In the genomic region with DNA sequence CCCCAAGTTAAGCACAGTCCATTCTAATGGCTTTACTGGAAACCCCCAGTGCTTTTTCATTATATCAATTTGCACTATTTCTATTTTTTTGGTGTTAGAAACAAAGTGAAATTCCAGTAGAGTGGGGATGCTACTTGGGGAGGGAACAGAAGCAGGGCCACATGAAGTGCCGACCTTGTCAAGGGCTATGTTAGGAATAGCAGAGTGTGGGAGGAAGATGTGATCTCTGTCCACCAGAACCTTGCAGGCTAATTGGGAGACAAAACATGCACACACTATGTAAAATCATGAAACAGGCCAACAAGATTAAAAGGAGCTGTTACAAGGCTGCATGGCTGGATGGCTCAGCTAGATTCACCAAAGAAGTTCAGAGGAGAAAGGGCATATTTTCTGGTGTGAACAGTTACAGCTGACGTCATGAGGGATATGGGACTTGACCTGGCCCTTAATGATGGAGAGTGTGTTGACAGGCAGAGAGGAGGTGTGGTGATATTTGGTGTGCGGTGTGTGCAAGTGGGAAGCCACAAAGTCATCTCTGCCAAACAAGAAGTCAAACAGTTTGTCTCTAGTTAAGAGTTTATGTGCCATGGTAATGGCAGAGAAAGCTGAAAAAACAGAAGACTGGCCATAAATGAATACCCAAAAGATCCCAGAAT, we compare ENCODE assay signal across 17 cellular contexts.
DNase-seq lines count a peak whose midpoint lies in the region; ATAC-seq, FAIRE-seq and TF ChIP-seq lines count a peak whose summit lies in the region.
"Had no signal": no experiment of that assay in that cellular context is flagged by ENCODE, and none has a peak within 500 bp of the region (broad histone marks: within the 10 kb centered on the region; RNA-seq: fewer than 3 reads in every experiment).

No MANE protein-coding gene starts in this region.

- H3K27ac Mint-ChIP-seq in nephron progenitor cell: peak overlapping the region; percentile 24
- H3K27ac Mint-ChIP-seq: CD4-positive, alpha-beta memory T cell had no signal

- TF ChIP-seq CTCF in HepG2 (CRISPR knock-in tag; IDR thresholded peaks at IDR 0.05) (no peak), right lobe of liver (IDR thresholded peaks at IDR 0.05) (no peak), fibroblast of mammary gland (conservative IDR thresholded peaks at IDR 0.05; ENCODE audit: control insufficient read depth, insufficient read depth, low read depth, low read length) (no peak), nephron progenitor cell (IDR thresholded peaks at IDR 0.05) (no peak)

- intact Hi-C loops in HepG2 (cut with micrococcal nuclease; ENCODE audit: unreplicated experiment) (no loop called here), right lobe of liver (cut with DNase I) (no loop called here)

- no peak overlapping the region for H3K9ac ChIP-seq in HepG2 (ENCODE audit: insufficient read depth, low read depth, low read length)

- in situ Hi-C loops in HepG2 (cut with HindIII; ENCODE audit: extremely low pct_ligation_motif_present, low pct_unique_long_range_greater_than_20kb): no loop called here

- H3K4me3 ChIP-seq in HepG2 (replicated peaks in 1 of 3; ENCODE audit: insufficient read depth in 1 of 3, low read depth in 2 of 3, low read length in 3 of 3): no peak overlapping the region
- H3K4me3 ChIP-seq in right lobe of liver: no peak overlapping the region
- no peak overlapping the region for H3K4me3 ChIP-seq in fibroblast of mammary gland (ENCODE audit: control insufficient read depth, low read depth, low read length)
- H3K4me3 ChIP-seq: GM12878 had no signal

- H3K27ac ChIP-seq in HepG2 (ENCODE audit: extremely low read length, insufficient read depth, low read length): no peak overlapping the region
- no peak overlapping the region for H3K27ac ChIP-seq in right lobe of liver
- H3K27ac ChIP-seq in substantia nigra (ENCODE audit: low read depth, low read length, poor library complexity, severe bottlenecking): no peak overlapping the region
- H3K27ac ChIP-seq: C4-2B had no signal

- H3K9me3 Mint-ChIP-seq in nephron progenitor cell: no peaks in the 10 kb centered on the region
- H3K9me3 Mint-ChIP-seq: H9 had no signal

- no peaks in the 10 kb centered on the region for H3K36me3 Mint-ChIP-seq in nephron progenitor cell (ENCODE audit: low read depth)
- H3K36me3 Mint-ChIP-seq: CD4-positive, alpha-beta memory T cell had no signal

- H3K4me2 ChIP-seq in HepG2 (ENCODE audit: low read depth, low read length): no peak overlapping the region

- H3K36me3 ChIP-seq in HepG2 (replicated peaks in 1 of 2; ENCODE audit: control insufficient read depth in 1 of 2, insufficient read depth in 2 of 2, low read length in 2 of 2): no peaks in the 10 kb centered on the region
- no peaks in the 10 kb centered on the region for H3K36me3 ChIP-seq in right lobe of liver
- H3K36me3 ChIP-seq: BE2C had no signal

- peaks cover 29% of the 10 kb centered on the region for H3K4me1 Mint-ChIP-seq in nephron progenitor cell
- H3K4me1 Mint-ChIP-seq: CD4-positive, alpha-beta memory T cell had no signal

- H3K27me3 ChIP-seq in HepG2 (ENCODE audit: control insufficient read depth in 1 of 2, insufficient read depth in 2 of 2, low read length in 2 of 2): peaks cover 2 to 3% of the 10 kb centered on the region in 2 experiments; a peak in 2 of 5 replicates
- no peaks in the 10 kb centered on the region for H3K27me3 ChIP-seq in right lobe of liver
- H3K27me3 ChIP-seq: BE2C had no signal

- peaks cover 2% of the 10 kb centered on the region for H3K27me3 Mint-ChIP-seq in nephron progenitor cell (ENCODE audit: low read depth, poor library complexity)
- H3K27me3 Mint-ChIP-seq: CD4-positive, alpha-beta memory T cell had no signal

- H3K4me1 ChIP-seq in HepG2 (ENCODE audit: insufficient read depth, low read length) (no peaks in the 10 kb centered on the region), right lobe of liver (peaks cover 0 to 5% (median 0%) of the 10 kb centered on the region in 4 donors)

- no peaks in the 10 kb centered on the region for H3K79me2 ChIP-seq in HepG2 (ENCODE audit: insufficient read depth, low read length)

- CTCF ChIA-PET in HepG2 (lab: Yijun Ruan, JAX; ENCODE audit: low intra/inter-chr PET ratio, low total read pairs): no interaction called here

- TF ChIP-seq POLR2A in HepG2 (IDR thresholded peaks at IDR 0.05; ENCODE audit: insufficient read depth in 1 of 2, low read depth in 2 of 2, low read length in 2 of 2): no peak
- no peak for TF ChIP-seq POLR2A in right lobe of liver (IDR thresholded peaks at IDR 0.05)

- no TSS peak for BruUV-seq in HepG2 (replicated peaks; lab: Mats Ljungman, UMichigan)

- POLR2A ChIA-PET in HepG2 (lab: Yijun Ruan, JAX): no interaction called here

- H3K4me3 Mint-ChIP-seq in nephron progenitor cell: no peak overlapping the region
- H3K4me3 Mint-ChIP-seq: CD4-positive, alpha-beta memory T cell; H9 had no signal

- FAIRE-seq in HepG2 (lab: Jason Lieb, UNC): no peak
- FAIRE-seq: A204.1, GM12878, GM18507, HTR-8/SVneo had no signal

- H3K9me3 ChIP-seq in HepG2 (ENCODE audit: low read length) (no peaks in the 10 kb centered on the region), right lobe of liver (no peaks in the 10 kb centered on the region)
- H3K9me3 ChIP-seq: BE2C had no signal

- 21% methylated on average over 3 of the region's 3 CpGs for WGBS in HepG2 (ENCODE audit: low lambda C conversion rate)
- 66% methylated on average over 3 of the region's 3 CpGs for WGBS in right lobe of liver (ENCODE audit: insufficient coverage, low coverage, low lambda C conversion rate, missing lambda C conversion rate)

- no peak overlapping the region for H2AFZ ChIP-seq in HepG2 (ENCODE audit: low read length)

- H4K20me1 ChIP-seq in HepG2 (ENCODE audit: insufficient read depth, low read length): no peaks in the 10 kb centered on the region

- ATAC-seq in HepG2 (no peak), right lobe of liver (no peak)
- ATAC-seq: GM12878 had no signal

- TF ChIP-seq RAD21 in HepG2 (CRISPR knock-in tag; IDR thresholded peaks at IDR 0.05): no peak

- TF ChIP-seq EP300 in HepG2 (IDR thresholded peaks at IDR 0.05; ENCODE audit: low read depth in 2 of 2, low read length in 2 of 2) (no peak), HepG2 (CRISPR knock-in tag; IDR thresholded peaks at IDR 0.05; ENCODE audit: borderline replicate concordance) (no peak)

- no peak for DNase-seq in HepG2 (ENCODE audit: low spot score)
- DNase-seq in right lobe of liver: no peak
- DNase-seq in fibroblast of mammary gland (ENCODE audit: low read depth): peak; percentile 78
- DNase-seq in nephron progenitor cell: no peak
- no peak for DNase-seq in NK-92 treated with Interleukin-12 subunit alpha and Interleukin-12 subunit beta, amount 100 ng/mL, for 24 hours (lab: John Stamatoyannopoulos, UW)
- DNase-seq in iPS-NIHi11 (ENCODE audit: low spot score): no peak
- DNase-seq in substantia nigra (lab: John Stamatoyannopoulos, UW): no peak
- DNase-seq: BE2C; CD4-positive, alpha-beta memory T cell; DMS79; GOT3; H9 had no signal

TF ChIP-seq in HepG2, 621 proteins besides CTCF, POLR2A, EP300 and RAD21:
- TF ChIP-seq CREB1 (IDR thresholded peaks at IDR 0.05) (peak; percentile 88), CREB1 (CRISPR knock-in tag; IDR thresholded peaks at IDR 0.05) (no peak), FOXA3 (CRISPR knock-in tag; IDR thresholded peaks at IDR 0.05) (no peak), ATF7 (IDR thresholded peaks at IDR 0.05) (peak; percentile 66), ATF7 (CRISPR knock-in tag; IDR thresholded peaks at IDR 0.05) (no peak)
